Comparison of ENCODE assay signal across 1 cellular context in the genomic region with DNA sequence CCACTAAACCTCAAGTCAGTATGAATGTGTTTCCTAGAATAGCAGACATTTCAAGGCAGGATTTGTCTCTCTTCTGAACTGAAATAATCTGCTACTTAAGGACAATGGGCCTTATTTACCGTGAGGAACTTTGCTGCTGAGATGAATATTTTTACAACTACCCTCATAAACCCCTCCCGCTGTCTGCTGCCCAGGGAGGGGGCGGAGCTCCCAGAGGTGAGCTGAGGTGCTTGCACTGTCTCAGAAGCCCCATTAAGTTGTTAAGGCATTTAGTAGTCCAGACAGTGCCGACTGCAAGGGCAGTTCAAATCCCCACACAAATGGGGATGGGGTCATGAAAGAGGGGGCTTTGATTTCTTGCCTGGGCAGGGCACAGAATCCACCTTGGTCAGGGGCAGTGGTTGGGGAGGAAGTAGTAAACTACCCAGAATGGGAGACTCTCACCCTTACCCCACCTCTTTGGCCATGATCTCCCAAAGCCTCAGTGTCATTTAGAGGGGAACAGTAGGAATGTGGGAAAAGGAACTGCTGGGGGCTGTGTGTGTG.
TF ChIP-seq lines count a peak whose summit lies in the region.

No MANE protein-coding gene starts in this region.

TF ChIP-seq in SK-N-SH treated with all-trans-retinoic acid at 6 μM for 48 hours, 23 proteins besides CTCF, POLR2A, EP300 and RAD21 (continued from another document):
- TF ChIP-seq ZFP30 (CRISPR knock-in tag; IDR thresholded peaks at IDR 0.05): no peak
- TF ChIP-seq, protein P1, sequence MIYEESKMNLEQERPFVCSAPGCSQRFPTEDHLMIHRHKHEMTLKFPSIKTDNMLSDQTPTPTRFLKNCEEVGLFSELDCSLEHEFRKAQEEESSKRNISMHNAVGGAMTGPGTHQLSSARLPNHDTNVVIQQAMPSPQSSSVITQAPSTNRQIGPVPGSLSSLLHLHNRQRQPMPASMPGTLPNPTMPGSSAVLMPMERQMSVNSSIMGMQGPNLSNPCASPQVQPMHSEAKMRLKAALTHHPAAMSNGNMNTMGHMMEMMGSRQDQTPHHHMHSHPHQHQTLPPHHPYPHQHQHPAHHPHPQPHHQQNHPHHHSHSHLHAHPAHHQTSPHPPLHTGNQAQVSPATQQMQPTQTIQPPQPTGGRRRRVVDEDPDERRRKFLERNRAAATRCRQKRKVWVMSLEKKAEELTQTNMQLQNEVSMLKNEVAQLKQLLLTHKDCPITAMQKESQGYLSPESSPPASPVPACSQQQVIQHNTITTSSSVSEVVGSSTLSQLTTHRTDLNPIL (CRISPR knock-in tag; IDR thresholded peaks at IDR 0.05; ENCODE audit: low read depth): no peak
